In genomic region chr1:91510754-91511153, GRCh38 we compare ENCODE assay signal across 22 cellular contexts.
"Had no signal": no experiment of that assay in that cellular context is flagged by ENCODE, and none has a peak within 500 bp of the region (broad histone marks: within the 10 kb centered on the region; RNA-seq: fewer than 3 reads in every experiment).

No MANE protein-coding gene starts in this region.

- H3K9me3 Mint-ChIP-seq: activated naive CD4-positive, alpha-beta T cell treated with anti-CD3 and anti-CD28 coated beads, Interleukin-2, amount 10 ng/mL, durations not matched to agents 7 days and 5 days; brain; dendritic cell treated with granulocyte-macrophage colony-stimulating factor and Interleukin-4, amounts not matched to agents 40 ng/mL and 50 ng/mL, for 4 days; immature natural killer cell; naive thymus-derived CD4-positive, alpha-beta T cell; stimulated activated effector memory CD8-positive, alpha-beta T cell treated with anti-CD3 and anti-CD28 coated beads, Interleukin-12 subunit alpha, Interleukin-12 subunit beta, amount 100 ng/mL, for 72 hours; stimulated activated naive CD8-positive, alpha-beta T cell treated with anti-CD3 and anti-CD28 coated beads, Interleukin-15, amount 100 ng/mL, for 72 hours had no signal

- H3K27me3 ChIP-seq: foreskin keratinocyte, left lung, tibial artery had no signal

- H3K4me1 ChIP-seq: foreskin keratinocyte, tibial artery had no signal

- H3K27me3 Mint-ChIP-seq: activated naive CD4-positive, alpha-beta T cell treated with anti-CD3 and anti-CD28 coated beads, Interleukin-2, amount 10 ng/mL, durations not matched to agents 7 days and 5 days; brain; dendritic cell treated with granulocyte-macrophage colony-stimulating factor and Interleukin-4, amounts not matched to agents 40 ng/mL and 50 ng/mL, for 4 days; naive thymus-derived CD4-positive, alpha-beta T cell; stimulated activated naive CD8-positive, alpha-beta T cell treated with anti-CD3 and anti-CD28 coated beads, Interleukin-15, amount 100 ng/mL, for 72 hours had no signal

- H3K27ac ChIP-seq: foreskin keratinocyte, left lung, tibial artery, VCaP had no signal

- H3K4me3 ChIP-seq: left lung, lung, tibial artery had no signal

- ATAC-seq: stimulated activated effector memory CD8-positive, alpha-beta T cell treated with anti-CD3 and anti-CD28 coated beads, Interleukin-12 subunit alpha, Interleukin-12 subunit beta, amount 100 ng/mL, for 72 hours; stimulated activated naive CD8-positive, alpha-beta T cell treated with anti-CD3 and anti-CD28 coated beads, Interleukin-15, amount 100 ng/mL, for 72 hours had no signal

- H3K4me1 Mint-ChIP-seq: stimulated activated naive CD8-positive, alpha-beta T cell treated with anti-CD3 and anti-CD28 coated beads, Interleukin-15, amount 100 ng/mL, for 72 hours had no signal

- H3K9me3 ChIP-seq: left lung, tibial artery had no signal

- DNase-seq: activated CD4-positive, alpha-beta T cell treated with anti-CD3 and anti-CD28 coated beads, Interleukin-2, amount 50 U/mL, for 4 hours; activated CD4-positive, CD25-positive, alpha-beta regulatory T cell treated with anti-CD3 and anti-CD28 coated beads, Interleukin-2, amount 50 U/mL, for 72 hours; activated CD8-positive, alpha-beta memory T cell treated with anti-CD3 and anti-CD28 coated beads, Interleukin-2, amount 50 U/mL, for 48 hours; activated effector memory CD4-positive, alpha-beta T cell treated with anti-CD3 and anti-CD28 coated beads, Interleukin-2, amount 50 U/mL, for 16 hours; activated naive CD4-positive, alpha-beta T cell treated with anti-CD3 and anti-CD28 coated beads, Interleukin-2, amount 10 ng/mL, durations not matched to agents 7 days and 5 days; activated T-cell treated with anti-CD3 and anti-CD28 coated beads, Interleukin-2, amount 50 U/mL, for 48 hours; aorta; effector CD4-positive, alpha-beta T cell; left lung; occipital lobe; posterior cingulate gyrus; stimulated activated CD4-positive, alpha-beta T cell treated with anti-CD3 and anti-CD28 coated beads, Interleukin-2, amount 100 ng/mL, for 24 hours; stimulated activated naive CD8-positive, alpha-beta T cell treated with anti-CD3 and anti-CD28 coated beads, Interleukin-15, amount 100 ng/mL, for 72 hours; tibial artery had no signal

- H3K4me3 Mint-ChIP-seq: activated naive CD4-positive, alpha-beta T cell treated with anti-CD3 and anti-CD28 coated beads, Interleukin-2, amount 10 ng/mL, durations not matched to agents 7 days and 5 days; brain; dendritic cell treated with granulocyte-macrophage colony-stimulating factor and Interleukin-4, amounts not matched to agents 40 ng/mL and 50 ng/mL, for 4 days; immature natural killer cell; naive thymus-derived CD4-positive, alpha-beta T cell; stimulated activated effector memory CD8-positive, alpha-beta T cell treated with anti-CD3 and anti-CD28 coated beads, Interleukin-12 subunit alpha, Interleukin-12 subunit beta, amount 100 ng/mL, for 72 hours; stimulated activated naive CD8-positive, alpha-beta T cell treated with anti-CD3 and anti-CD28 coated beads, Interleukin-15, amount 100 ng/mL, for 72 hours had no signal

- H3K27ac Mint-ChIP-seq: activated naive CD4-positive, alpha-beta T cell treated with anti-CD3 and anti-CD28 coated beads, Interleukin-2, amount 10 ng/mL, durations not matched to agents 7 days and 5 days; dendritic cell treated with granulocyte-macrophage colony-stimulating factor and Interleukin-4, amounts not matched to agents 40 ng/mL and 50 ng/mL, for 4 days; immature natural killer cell; naive thymus-derived CD4-positive, alpha-beta T cell; stimulated activated effector memory CD8-positive, alpha-beta T cell treated with anti-CD3 and anti-CD28 coated beads, Interleukin-12 subunit alpha, Interleukin-12 subunit beta, amount 100 ng/mL, for 72 hours; stimulated activated naive CD8-positive, alpha-beta T cell treated with anti-CD3 and anti-CD28 coated beads, Interleukin-15, amount 100 ng/mL, for 72 hours had no signal

- H3K36me3 ChIP-seq: tibial artery had no signal
